Comparison of ENCODE assay signal across 1 cellular context in genomic region chr1:168320805-168321577, GRCh38.
A peak's percentile ranks its signal among the peaks of the same experiment; 100 is the strongest.
TF ChIP-seq lines count a peak whose summit lies in the region.

No MANE protein-coding gene starts in this region.

TF ChIP-seq in K562, 482 proteins besides CTCF, POLR2A, EP300 and RAD21 (continued from another document and continues in another):
- TF ChIP-seq RERE (CRISPR knock-in tag; IDR thresholded peaks at IDR 0.05; ENCODE audit: borderline replicate concordance) (no peak), ZNF311 (CRISPR knock-in tag; IDR thresholded peaks at IDR 0.05) (no peak), ZFX (CRISPR knock-in tag; IDR thresholded peaks at IDR 0.05) (peak; percentile 18; the same call in 1 of the 2 replicates), HDAC3 (IDR thresholded peaks at IDR 0.05; ENCODE audit: borderline replicate concordance, partially characterized antibody) (no peak), ZFP1 (CRISPR knock-in tag; IDR thresholded peaks at IDR 0.05) (0 out of 2 replicates have a peak, but pooled peaks have one; percentile 19), ATF7 (IDR thresholded peaks at IDR 0.05) (peak; percentile 43; the same call in 1 of the 2 replicates), ZC3H11A (IDR thresholded peaks at IDR 0.05; ENCODE audit: low read depth, low read length) (no peak), ILK (tag; IDR thresholded peaks at IDR 0.05; ENCODE audit: borderline replicate concordance, low read depth) (no peak), ZNF77 (CRISPR knock-in tag; IDR thresholded peaks at IDR 0.05) (no peak), MTA3 (IDR thresholded peaks at IDR 0.05; ENCODE audit: borderline replicate concordance) (0 out of 2 replicates have a peak, but pooled peaks have one; percentile 24), BACH1 (tag; IDR thresholded peaks at IDR 0.05) (peak; percentile 71; the same call in 1 of the 2 replicates), PRDM10 (IDR thresholded peaks at IDR 0.05; ENCODE audit: partially characterized antibody) (peak; percentile 74), PPARD (CRISPR knock-in tag; IDR thresholded peaks at IDR 0.05) (no peak), EHMT2 (IDR thresholded peaks at IDR 0.05) (peak; percentile 24; the same call in 1 of the 2 replicates), ARID2 (IDR thresholded peaks at IDR 0.05) (no peak), ARID1B (IDR thresholded peaks at IDR 0.05) (peak; percentile 82), DLX4 (CRISPR knock-in tag; IDR thresholded peaks at IDR 0.05) (no peak), TEAD1 (CRISPR knock-in tag; IDR thresholded peaks at IDR 0.05) (0 out of 4 replicates have a peak, but pooled peaks of 1 of the 2 experiments have one; percentile 26), BRF1 (IDR thresholded peaks at IDR 0.05; ENCODE audit: borderline replicate concordance, extremely low read depth, insufficient read length) (no peak), PHB (CRISPR knock-in tag; IDR thresholded peaks at IDR 0.05) (no peak), CEBPB (tag; IDR thresholded peaks at IDR 0.05) (no peak), NFE2 (IDR thresholded peaks at IDR 0.05; ENCODE audit: low read depth) (peak; percentile 82), FIP1L1 (IDR thresholded peaks at IDR 0.05; ENCODE audit: low read depth, low read length, poor library complexity, severe bottlenecking) (no peak), CBX3 (IDR thresholded peaks at IDR 0.05; ENCODE audit: borderline replicate concordance in 1 of 2, low read length in 2 of 2) (peak in 1 of 2 experiments; percentile 19; a peak in 1 of 3 replicates), C11orf30 (IDR thresholded peaks at IDR 0.05; ENCODE audit: low read depth) (peak; percentile 85), ZNF140 (CRISPR knock-in tag; IDR thresholded peaks at IDR 0.05) (0 out of 2 replicates have a peak, but pooled peaks have one; percentile 53), ZNF589 (CRISPR knock-in tag; IDR thresholded peaks at IDR 0.05; ENCODE audit: low read depth) (0 out of 2 replicates have a peak, but pooled peaks have one; percentile 25), FOSL1 (tag; conservative IDR thresholded peaks at IDR 0.05) (peak; percentile 97), NBN (IDR thresholded peaks at IDR 0.05; ENCODE audit: low read depth) (no peak; the same call in 1 of the 2 replicates), CCAR2 (IDR thresholded peaks at IDR 0.05; ENCODE audit: low read depth, low read length) (no peak)
- TF ChIP-seq, protein P1, sequence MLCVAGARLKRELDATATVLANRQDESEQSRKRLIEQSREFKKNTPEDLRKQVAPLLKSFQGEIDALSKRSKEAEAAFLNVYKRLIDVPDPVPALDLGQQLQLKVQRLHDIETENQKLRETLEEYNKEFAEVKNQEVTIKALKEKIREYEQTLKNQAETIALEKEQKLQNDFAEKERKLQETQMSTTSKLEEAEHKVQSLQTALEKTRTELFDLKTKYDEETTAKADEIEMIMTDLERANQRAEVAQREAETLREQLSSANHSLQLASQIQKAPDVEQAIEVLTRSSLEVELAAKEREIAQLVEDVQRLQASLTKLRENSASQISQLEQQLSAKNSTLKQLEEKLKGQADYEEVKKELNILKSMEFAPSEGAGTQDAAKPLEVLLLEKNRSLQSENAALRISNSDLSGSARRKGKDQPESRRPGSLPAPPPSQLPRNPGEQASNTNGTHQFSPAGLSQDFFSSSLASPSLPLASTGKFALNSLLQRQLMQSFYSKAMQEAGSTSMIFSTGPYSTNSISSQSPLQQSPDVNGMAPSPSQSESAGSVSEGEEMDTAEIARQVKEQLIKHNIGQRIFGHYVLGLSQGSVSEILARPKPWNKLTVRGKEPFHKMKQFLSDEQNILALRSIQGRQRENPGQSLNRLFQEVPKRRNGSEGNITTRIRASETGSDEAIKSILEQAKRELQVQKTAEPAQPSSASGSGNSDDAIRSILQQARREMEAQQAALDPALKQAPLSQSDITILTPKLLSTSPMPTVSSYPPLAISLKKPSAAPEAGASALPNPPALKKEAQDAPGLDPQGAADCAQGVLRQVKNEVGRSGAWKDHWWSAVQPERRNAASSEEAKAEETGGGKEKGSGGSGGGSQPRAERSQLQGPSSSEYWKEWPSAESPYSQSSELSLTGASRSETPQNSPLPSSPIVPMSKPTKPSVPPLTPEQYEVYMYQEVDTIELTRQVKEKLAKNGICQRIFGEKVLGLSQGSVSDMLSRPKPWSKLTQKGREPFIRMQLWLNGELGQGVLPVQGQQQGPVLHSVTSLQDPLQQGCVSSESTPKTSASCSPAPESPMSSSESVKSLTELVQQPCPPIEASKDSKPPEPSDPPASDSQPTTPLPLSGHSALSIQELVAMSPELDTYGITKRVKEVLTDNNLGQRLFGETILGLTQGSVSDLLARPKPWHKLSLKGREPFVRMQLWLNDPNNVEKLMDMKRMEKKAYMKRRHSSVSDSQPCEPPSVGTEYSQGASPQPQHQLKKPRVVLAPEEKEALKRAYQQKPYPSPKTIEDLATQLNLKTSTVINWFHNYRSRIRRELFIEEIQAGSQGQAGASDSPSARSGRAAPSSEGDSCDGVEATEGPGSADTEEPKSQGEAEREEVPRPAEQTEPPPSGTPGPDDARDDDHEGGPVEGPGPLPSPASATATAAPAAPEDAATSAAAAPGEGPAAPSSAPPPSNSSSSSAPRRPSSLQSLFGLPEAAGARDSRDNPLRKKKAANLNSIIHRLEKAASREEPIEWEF (CRISPR knock-in tag; IDR thresholded peaks at IDR 0.05) = peak; percentile 33; the same call in 1 of the 2 replicates
- TF ChIP-seq, protein P2, sequence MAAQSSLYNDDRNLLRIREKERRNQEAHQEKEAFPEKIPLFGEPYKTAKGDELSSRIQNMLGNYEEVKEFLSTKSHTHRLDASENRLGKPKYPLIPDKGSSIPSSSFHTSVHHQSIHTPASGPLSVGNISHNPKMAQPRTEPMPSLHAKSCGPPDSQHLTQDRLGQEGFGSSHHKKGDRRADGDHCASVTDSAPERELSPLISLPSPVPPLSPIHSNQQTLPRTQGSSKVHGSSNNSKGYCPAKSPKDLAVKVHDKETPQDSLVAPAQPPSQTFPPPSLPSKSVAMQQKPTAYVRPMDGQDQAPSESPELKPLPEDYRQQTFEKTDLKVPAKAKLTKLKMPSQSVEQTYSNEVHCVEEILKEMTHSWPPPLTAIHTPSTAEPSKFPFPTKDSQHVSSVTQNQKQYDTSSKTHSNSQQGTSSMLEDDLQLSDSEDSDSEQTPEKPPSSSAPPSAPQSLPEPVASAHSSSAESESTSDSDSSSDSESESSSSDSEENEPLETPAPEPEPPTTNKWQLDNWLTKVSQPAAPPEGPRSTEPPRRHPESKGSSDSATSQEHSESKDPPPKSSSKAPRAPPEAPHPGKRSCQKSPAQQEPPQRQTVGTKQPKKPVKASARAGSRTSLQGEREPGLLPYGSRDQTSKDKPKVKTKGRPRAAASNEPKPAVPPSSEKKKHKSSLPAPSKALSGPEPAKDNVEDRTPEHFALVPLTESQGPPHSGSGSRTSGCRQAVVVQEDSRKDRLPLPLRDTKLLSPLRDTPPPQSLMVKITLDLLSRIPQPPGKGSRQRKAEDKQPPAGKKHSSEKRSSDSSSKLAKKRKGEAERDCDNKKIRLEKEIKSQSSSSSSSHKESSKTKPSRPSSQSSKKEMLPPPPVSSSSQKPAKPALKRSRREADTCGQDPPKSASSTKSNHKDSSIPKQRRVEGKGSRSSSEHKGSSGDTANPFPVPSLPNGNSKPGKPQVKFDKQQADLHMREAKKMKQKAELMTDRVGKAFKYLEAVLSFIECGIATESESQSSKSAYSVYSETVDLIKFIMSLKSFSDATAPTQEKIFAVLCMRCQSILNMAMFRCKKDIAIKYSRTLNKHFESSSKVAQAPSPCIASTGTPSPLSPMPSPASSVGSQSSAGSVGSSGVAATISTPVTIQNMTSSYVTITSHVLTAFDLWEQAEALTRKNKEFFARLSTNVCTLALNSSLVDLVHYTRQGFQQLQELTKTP (IDR thresholded peaks at IDR 0.05; ENCODE audit: low read depth in 1 of 2, partially characterized antibody in 2 of 2) = peak in 1 of 2 experiments; percentile 19
- TF ChIP-seq, protein P3, sequence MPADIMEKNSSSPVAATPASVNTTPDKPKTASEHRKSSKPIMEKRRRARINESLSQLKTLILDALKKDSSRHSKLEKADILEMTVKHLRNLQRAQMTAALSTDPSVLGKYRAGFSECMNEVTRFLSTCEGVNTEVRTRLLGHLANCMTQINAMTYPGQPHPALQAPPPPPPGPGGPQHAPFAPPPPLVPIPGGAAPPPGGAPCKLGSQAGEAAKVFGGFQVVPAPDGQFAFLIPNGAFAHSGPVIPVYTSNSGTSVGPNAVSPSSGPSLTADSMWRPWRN (IDR thresholded peaks at IDR 0.05; ENCODE audit: low read depth) = 0 out of 2 replicates have a peak, but pooled peaks have one; percentile 26
- TF ChIP-seq, protein P4, sequence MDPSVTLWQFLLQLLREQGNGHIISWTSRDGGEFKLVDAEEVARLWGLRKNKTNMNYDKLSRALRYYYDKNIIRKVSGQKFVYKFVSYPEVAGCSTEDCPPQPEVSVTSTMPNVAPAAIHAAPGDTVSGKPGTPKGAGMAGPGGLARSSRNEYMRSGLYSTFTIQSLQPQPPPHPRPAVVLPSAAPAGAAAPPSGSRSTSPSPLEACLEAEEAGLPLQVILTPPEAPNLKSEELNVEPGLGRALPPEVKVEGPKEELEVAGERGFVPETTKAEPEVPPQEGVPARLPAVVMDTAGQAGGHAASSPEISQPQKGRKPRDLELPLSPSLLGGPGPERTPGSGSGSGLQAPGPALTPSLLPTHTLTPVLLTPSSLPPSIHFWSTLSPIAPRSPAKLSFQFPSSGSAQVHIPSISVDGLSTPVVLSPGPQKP (CRISPR knock-in tag; IDR thresholded peaks at IDR 0.05) = no peak
